In genomic region chrX:12973561-12974216, GRCh38 we compare ENCODE assay signal across 9 cellular contexts. TPM values are rescaled to one million over a fixed set of nuclear protein-coding genes. Genes with fewer than 3 reads are reported as not detected.
A peak's percentile ranks its signal among the peaks of the same experiment; 100 is the strongest.
DNase-seq lines count a peak whose midpoint lies in the region; ATAC-seq and FAIRE-seq lines count a peak whose summit lies in the region.
"Had no signal": no experiment of that assay in that cellular context is flagged by ENCODE, and none has a peak within 500 bp of the region (broad histone marks: within the 10 kb centered on the region; RNA-seq: fewer than 3 reads in every experiment).

No MANE protein-coding gene starts in this region.

- peaks cover 0 to 44% of the 10 kb centered on the region in 2 donors for H3K27me3 Mint-ChIP-seq in CD8-positive, alpha-beta memory T cell
- H3K27me3 Mint-ChIP-seq in activated naive CD4-positive, alpha-beta T cell treated with anti-CD3 and anti-CD28 coated beads for 36 hours (ENCODE audit: low read depth), result no peaks in the 10 kb centered on the region

- H3K27ac Mint-ChIP-seq in CD8-positive, alpha-beta memory T cell, result peak overlapping the region; percentile 81 to 99 (median 96)
- H3K27ac Mint-ChIP-seq in activated naive CD4-positive, alpha-beta T cell treated with anti-CD3 and anti-CD28 coated beads for 36 hours, result peak overlapping the region; percentile 96

- DNase-seq in CD8-positive, alpha-beta memory T cell, result peak in 3 of 5 donors; percentile 21 to 73 (median 34)
- peak; percentile 64 for DNase-seq in NCI-H1105 (lab: John Stamatoyannopoulos, UW)
- peak; percentile 64 for DNase-seq in activated naive CD4-positive, alpha-beta T cell treated with anti-CD3 and anti-CD28 coated beads for 36 hours
- no peak for DNase-seq in KG1 (lab: John Stamatoyannopoulos, UW)
- no peak for DNase-seq in frontal cortex (ENCODE audit: low spot score in 2 of 2)

- H3K36me3 Mint-ChIP-seq in CD8-positive, alpha-beta memory T cell, result peaks cover 27 to 67% (median 28%) of the 10 kb centered on the region in 3 donors
- H3K36me3 Mint-ChIP-seq in activated naive CD4-positive, alpha-beta T cell treated with anti-CD3 and anti-CD28 coated beads for 36 hours (ENCODE audit: low read depth), result peaks cover 42% of the 10 kb centered on the region

- peaks cover 22% of the 10 kb centered on the region for H3K36me3 ChIP-seq in CD8-positive, alpha-beta memory T cell (ENCODE audit: insufficient read depth, low read length)

- POLR2A ChIA-PET in CD8-positive, alpha-beta memory T cell (lab: Charles Lee), result interaction anchor here (0.6 to 15.0 kb wide), 11 partner anchors 17 to 118 kb away, joined by 3 to 194 read pairs (median 6); no protein-coding TSS in a partner anchor

- no peaks in the 10 kb centered on the region for H3K9me3 ChIP-seq in CD8-positive, alpha-beta memory T cell (ENCODE audit: low read length)

- no peak for FAIRE-seq in frontal cortex (lab: Jason Lieb, UNC)
- FAIRE-seq: colon had no signal

- CTCF ChIA-PET in CD8-positive, alpha-beta memory T cell (lab: Charles Lee), result interaction anchor here (1.0 to 16.4 kb wide), 7 partner anchors 13 to 115 kb away, joined by 3 to 224 read pairs (median 23); no protein-coding TSS in a partner anchor
- CTCF ChIA-PET in activated naive CD4-positive, alpha-beta T cell treated with anti-CD3 and anti-CD28 coated beads for 36 hours (lab: Charles Lee), result interaction anchor here (0.6 to 10.3 kb wide), 5 partner anchors 12 to 117 kb away, joined by 3 to 125 read pairs (median 3); no protein-coding TSS in a partner anchor

- ATAC-seq in GM18861 (IDR thresholded peaks at IDR 0.05; ENCODE audit: unreplicated experiment), result no peak

- H3K4me3 Mint-ChIP-seq in CD8-positive, alpha-beta memory T cell, result peak overlapping the region; percentile 97 to 100 (median 98)
- H3K4me3 Mint-ChIP-seq in activated naive CD4-positive, alpha-beta T cell treated with anti-CD3 and anti-CD28 coated beads for 36 hours, result peak overlapping the region; percentile 82

- no peaks in the 10 kb centered on the region for H3K27me3 ChIP-seq in CD8-positive, alpha-beta memory T cell (ENCODE audit: insufficient read depth, low read length, poor library complexity, severe bottlenecking)
- H3K27me3 ChIP-seq in layer of hippocampus (ENCODE audit: control insufficient read depth, insufficient read depth, low read length), result no peaks in the 10 kb centered on the region

- peaks cover 0 to 7% (median 0%) of the 10 kb centered on the region in 5 donors for H3K9me3 Mint-ChIP-seq in CD8-positive, alpha-beta memory T cell
- H3K9me3 Mint-ChIP-seq in activated naive CD4-positive, alpha-beta T cell treated with anti-CD3 and anti-CD28 coated beads for 36 hours, result no peaks in the 10 kb centered on the region

- peak overlapping the region; percentile 97 for H3K4me3 ChIP-seq in CD8-positive, alpha-beta memory T cell (ENCODE audit: low read length)

- H3K4me1 ChIP-seq in CD8-positive, alpha-beta memory T cell (ENCODE audit: insufficient read depth, low read length), result peaks cover 22% of the 10 kb centered on the region

- peak overlapping the region; percentile 96 for H3K27ac ChIP-seq in CD8-positive, alpha-beta memory T cell (ENCODE audit: low read depth, low read length)
- H3K27ac ChIP-seq in layer of hippocampus (ENCODE audit: low read depth, low read length), result peak overlapping the region; percentile 81
- peak overlapping the region; percentile 65 for H3K27ac ChIP-seq in temporal lobe (ENCODE audit: low read depth, low read length)

- intact Hi-C loops in activated naive CD4-positive, alpha-beta T cell treated with anti-CD3 and anti-CD28 coated beads for 36 hours (cut with micrococcal nuclease), result loop anchor here (1.0 to 5.0 kb wide), 4 partner anchors 23 to 679 kb away; partner anchors contain the start of gene TCEANC

- H3K4me1 Mint-ChIP-seq in CD8-positive, alpha-beta memory T cell, result peaks cover 32 to 55% (median 53%) of the 10 kb centered on the region in 3 donors
- H3K4me1 Mint-ChIP-seq in activated naive CD4-positive, alpha-beta T cell treated with anti-CD3 and anti-CD28 coated beads for 36 hours (ENCODE audit: low read depth), result peaks cover 24% of the 10 kb centered on the region

RNA-seq across cellular contexts. Expression of gene TMSB4X, which starts 1.2 kb away (rescaled TPM):
- total RNA-seq in CD8-positive, alpha-beta memory T cell, result 1,000 to 10,000 TPM; 3,415 to 3,478 TPM
- 28,788 TPM for polyA plus RNA-seq in CD8-positive, alpha-beta memory T cell
- total RNA-seq in activated naive CD4-positive, alpha-beta T cell treated with anti-CD3 and anti-CD28 coated beads for 36 hours, result 1,000 to 10,000 TPM; 5,535 to 5,691 TPM
- total RNA-seq in temporal lobe (2,203 TPM), frontal cortex (5,673 TPM)

Comparison
In these comparisons a context has a peak if more than half of its experiments do, and no peak if none do; other contexts are left out.
1. DNase-seq: peak in CD8-positive, alpha-beta memory T cell (3 of 5), NCI-H1105 (single experiment) and activated naive CD4-positive, alpha-beta T cell treated with anti-CD3 and anti-CD28 coated beads for 36 hours (single experiment); none in KG1 (single experiment) and frontal cortex (0 of 2).
2. Peak in every context shown above with its lines, with median percentiles within 50 percentile points of each other: H3K27ac ChIP-seq.